In the genomic region with DNA sequence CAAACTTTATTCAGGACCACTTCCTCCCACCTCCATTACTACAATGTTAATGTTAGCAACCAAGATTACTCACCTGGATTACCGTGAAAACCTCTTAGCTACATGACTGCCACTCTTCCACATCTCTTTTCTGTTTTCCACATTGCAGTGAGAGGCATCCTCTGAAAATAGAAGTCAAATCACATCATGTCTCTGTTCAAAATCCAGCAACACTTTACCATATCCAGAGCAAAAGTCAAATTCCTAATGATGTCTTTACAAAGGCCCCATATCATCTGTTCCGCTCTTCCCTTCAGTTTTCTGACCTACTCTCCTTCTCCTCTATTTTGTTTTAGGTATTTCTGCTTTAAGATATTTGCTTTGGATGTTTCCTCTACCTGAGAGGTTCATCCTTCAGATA, we compare ENCODE assay signal across 33 cellular contexts. TPM values are rescaled to one million over a fixed set of nuclear protein-coding genes. Genes with fewer than 3 reads are reported as not detected.
"Had no signal": no experiment of that assay in that cellular context is flagged by ENCODE, and none has a peak within 500 bp of the region (broad histone marks: within the 10 kb centered on the region; RNA-seq: fewer than 3 reads in every experiment).

No MANE protein-coding gene starts in this region.

- H2AFZ ChIP-seq: neural progenitor cell had no signal

- H3K4me1 ChIP-seq: neural progenitor cell, uterus had no signal

- H3K27ac ChIP-seq: lower lobe of right lung, neural progenitor cell, neutrophil, right lobe of liver, tibial nerve, uterus had no signal

- H3K27me3 Mint-ChIP-seq: progenitor cell of endocrine pancreas; stimulated activated memory B cell treated with anti-CD40 and anti-IgM and Interleukin-4, amounts not matched to agents 10 μg/mL and 1 μg/mL and 100 μg/mL, for 72 hours; stimulated activated naive CD8-positive, alpha-beta T cell treated with anti-CD3 and anti-CD28 coated beads, Interleukin-15, amount 100 ng/mL, for 72 hours; type B pancreatic cell had no signal

- H3K9ac ChIP-seq: neural progenitor cell had no signal

- H3K9me3 Mint-ChIP-seq: neural progenitor cell; stimulated activated memory B cell treated with anti-CD40 and anti-IgM and Interleukin-4, amounts not matched to agents 10 μg/mL and 1 μg/mL and 100 μg/mL, for 72 hours had no signal

- H3K9me3 ChIP-seq: lower lobe of right lung, neutrophil, right atrium auricular region, right lobe of liver, tibial nerve, uterus had no signal

- DNase-seq: hippocampal formation; kidney glomerular epithelial cell; left cardiac atrium; lower lobe of right lung; mammary epithelial cell; mesendoderm; naive B cell; natural killer cell; nephron progenitor cell; occipital lobe; right lobe of liver; stimulated activated CD4-positive, alpha-beta T cell treated with anti-CD3 and anti-CD28 coated beads, Interleukin-12 subunit alpha, Interleukin-12 subunit beta, amount 100 ng/mL, for 4 hours; stimulated activated CD4-positive, alpha-beta T cell treated with anti-CD3 and anti-CD28 coated beads, Interleukin-4, amount 100 ng/mL, for 4 hours; stimulated activated CD8-positive, alpha-beta memory T cell treated with anti-CD3 and anti-CD28 coated beads, Interleukin-4, amount 100 ng/mL, for 48 hours; stimulated activated naive CD4-positive, alpha-beta T cell treated with Interleukin-2 at 50 U/mL for 16 hours; stimulated activated naive CD8-positive, alpha-beta T cell treated with anti-CD3 and anti-CD28 coated beads, Interleukin-15, amount 100 ng/mL, for 72 hours; substantia nigra; uterus had no signal

- H3K4me2 ChIP-seq: neural progenitor cell had no signal

- ATAC-seq: left lobe of liver; lower lobe of right lung; natural killer cell; right lobe of liver; stimulated activated memory B cell treated with anti-CD40 and anti-IgM and Interleukin-4, amounts not matched to agents 10 μg/mL and 1 μg/mL and 100 μg/mL, for 72 hours; stimulated activated naive CD8-positive, alpha-beta T cell treated with anti-CD3 and anti-CD28 coated beads, Interleukin-15, amount 100 ng/mL, for 72 hours had no signal

- H3K36me3 Mint-ChIP-seq: mesothelial cell of epicardium; naive B cell; natural killer cell; neural progenitor cell; stimulated activated memory B cell treated with anti-CD40 and anti-IgM and Interleukin-4, amounts not matched to agents 10 μg/mL and 1 μg/mL and 100 μg/mL, for 72 hours; type B pancreatic cell had no signal

- FAIRE-seq: keratinocyte had no signal

- H3K27me3 ChIP-seq: neural progenitor cell, neutrophil, right atrium auricular region, right lobe of liver, tibial nerve, uterus had no signal

- H3K4me3 ChIP-seq: lower lobe of right lung, neural progenitor cell, right lobe of liver, tibial nerve, uterus had no signal

- H3K27ac Mint-ChIP-seq: mesothelial cell of epicardium; naive B cell; natural killer cell; nephron progenitor cell; neural progenitor cell; progenitor cell of endocrine pancreas; stimulated activated memory B cell treated with anti-CD40 and anti-IgM and Interleukin-4, amounts not matched to agents 10 μg/mL and 1 μg/mL and 100 μg/mL, for 72 hours; stimulated activated naive CD8-positive, alpha-beta T cell treated with anti-CD3 and anti-CD28 coated beads, Interleukin-15, amount 100 ng/mL, for 72 hours; type B pancreatic cell had no signal

- H3K4me3 Mint-ChIP-seq: mesothelial cell of epicardium; naive B cell; natural killer cell; nephron progenitor cell; neural progenitor cell; stimulated activated memory B cell treated with anti-CD40 and anti-IgM and Interleukin-4, amounts not matched to agents 10 μg/mL and 1 μg/mL and 100 μg/mL, for 72 hours; stimulated activated naive CD8-positive, alpha-beta T cell treated with anti-CD3 and anti-CD28 coated beads, Interleukin-15, amount 100 ng/mL, for 72 hours; type B pancreatic cell had no signal

- H3K4me1 Mint-ChIP-seq: naive B cell; natural killer cell; neural progenitor cell; stimulated activated memory B cell treated with anti-CD40 and anti-IgM and Interleukin-4, amounts not matched to agents 10 μg/mL and 1 μg/mL and 100 μg/mL, for 72 hours; stimulated activated naive CD8-positive, alpha-beta T cell treated with anti-CD3 and anti-CD28 coated beads, Interleukin-15, amount 100 ng/mL, for 72 hours had no signal

- H3K36me3 ChIP-seq: lower lobe of right lung, neural progenitor cell, neutrophil, right atrium auricular region, right lobe of liver, tibial nerve, uterus had no signal

RNA-seq across cellular contexts. Expression of a gene that starts 37.5 kb away (rescaled TPM):
- total RNA-seq: lower lobe of right lung, mononuclear cell, natural killer cell, osteocyte, progenitor cell of endocrine pancreas, pulmonary artery endothelial cell, renal cortical epithelial cell, skeletal muscle tissue, tibial nerve had no signal
